Comparison of ENCODE assay signal across 9 cellular contexts in the genomic region with DNA sequence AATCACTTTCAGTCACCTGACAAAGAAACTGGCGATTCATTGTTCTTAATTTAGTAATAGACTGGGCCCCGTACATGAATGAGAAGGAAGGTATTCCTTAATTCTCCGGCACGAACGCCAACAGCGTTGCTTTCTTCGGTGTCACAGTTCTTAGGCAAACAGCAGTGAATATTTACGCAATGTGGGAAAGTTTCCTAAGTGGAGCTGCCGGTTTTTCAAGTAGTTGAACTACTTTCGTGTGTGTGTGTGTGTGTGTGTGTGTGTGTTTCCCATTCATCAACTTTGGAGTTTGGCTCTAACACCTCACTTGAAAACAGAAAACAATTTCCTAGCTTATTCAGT. TPM values are rescaled to one million over a fixed set of nuclear protein-coding genes. Genes with fewer than 3 reads are reported as not detected.
DNase-seq lines count a peak whose midpoint lies in the region; ATAC-seq, FAIRE-seq and TF ChIP-seq lines count a peak whose summit lies in the region.
"Had no signal": no experiment of that assay in that cellular context is flagged by ENCODE, and none has a peak within 500 bp of the region (broad histone marks: within the 10 kb centered on the region; RNA-seq: fewer than 3 reads in every experiment).

No MANE protein-coding gene starts in this region.

- H3K4me3 ChIP-seq in lower lobe of right lung = peak overlapping the region; percentile 61
- peak overlapping the region; percentile 28 to 59 (median 52) for H3K4me3 ChIP-seq in upper lobe of left lung

- ATAC-seq in lower lobe of right lung = peak; percentile 84 to 88
- ATAC-seq in upper lobe of left lung (ENCODE audit: low FRiP score in 2 of 2) = peak; percentile 75 to 88
- ATAC-seq in HG03342 (IDR thresholded peaks at IDR 0.05; ENCODE audit: unreplicated experiment) = no peak

- no peaks in the 10 kb centered on the region for H3K4me1 ChIP-seq in lower lobe of right lung
- H3K4me1 ChIP-seq in upper lobe of left lung = no peaks in the 10 kb centered on the region

- TF ChIP-seq CTCF in lower lobe of right lung (IDR thresholded peaks at IDR 0.05) (no peak), upper lobe of left lung (IDR thresholded peaks at IDR 0.05) (no peak)

- H3K27ac ChIP-seq in lower lobe of right lung = peak overlapping the region; percentile 93
- H3K27ac ChIP-seq in upper lobe of left lung = peak overlapping the region; percentile 89 to 94 (median 94)

- intact Hi-C loops in lower lobe of right lung (cut with DNase I) = no loop called here

- DNase-seq in NCI-H2196 (lab: John Stamatoyannopoulos, UW; ENCODE audit: unreplicated experiment) (peak; percentile 37), NCI-H2196 treated with DMSO at 0.1 percent for 48 hours (lab: John Stamatoyannopoulos, UW; ENCODE audit: unreplicated experiment) (no peak), NCI-H69 (lab: John Stamatoyannopoulos, UW) (peak; percentile 36), lower lobe of right lung (no peak), upper lobe of left lung (peak in 1 of 2 donors; percentile 59)
- DNase-seq in activated CD4-positive, CD25-positive, alpha-beta regulatory T cell (lab: John Stamatoyannopoulos, UW) = no peak

- H3K27me3 ChIP-seq in lower lobe of right lung (ENCODE audit: low read depth) (no peaks in the 10 kb centered on the region), upper lobe of left lung (no peaks in the 10 kb centered on the region)

- TF ChIP-seq POLR2A in upper lobe of left lung (IDR thresholded peaks at IDR 0.05) = no peak

- H3K9me3 ChIP-seq in lower lobe of right lung (no peaks in the 10 kb centered on the region), upper lobe of left lung (no peaks in the 10 kb centered on the region)

- FAIRE-seq in colon (lab: Jason Lieb, UNC) = peak; percentile 24
- FAIRE-seq: endometrium had no signal

- no peak for TF ChIP-seq EP300 in upper lobe of left lung (IDR thresholded peaks at IDR 0.05)

- H3K36me3 ChIP-seq in lower lobe of right lung (no peaks in the 10 kb centered on the region), upper lobe of left lung (no peaks in the 10 kb centered on the region)

- WGBS in upper lobe of left lung, 2 donors = 0 to 12% methylated on average over 10 of the region's 10 CpGs

RNA-seq across cellular contexts. Expression of a gene that starts 0.7 kb away (rescaled TPM):
- total RNA-seq in lower lobe of right lung (12.3 TPM), upper lobe of left lung (10 to 100 TPM in 1 of 6 donors, 1 to 10 TPM in 5; 2.1 to 10.7 (median 7.8) TPM)

RNA-seq across cellular contexts. Expression of a gene that starts 55.4 kb away (rescaled TPM):
- 0.18 TPM for total RNA-seq in lower lobe of right lung
- under 1 TPM in 1 of 6 donors, not detected in 5; 0.10 TPM for total RNA-seq in upper lobe of left lung

Comparison
In these comparisons a context has a peak if more than half of its experiments do, and no peak if none do; other contexts are left out.
1. DNase-seq: peak in NCI-H2196 (single experiment) and NCI-H69 (single experiment); none in NCI-H2196 treated with DMSO at 0.1 percent for 48 hours (single experiment), lower lobe of right lung (single experiment) and activated CD4-positive, CD25-positive, alpha-beta regulatory T cell (0 of 4).